In the genomic region with DNA sequence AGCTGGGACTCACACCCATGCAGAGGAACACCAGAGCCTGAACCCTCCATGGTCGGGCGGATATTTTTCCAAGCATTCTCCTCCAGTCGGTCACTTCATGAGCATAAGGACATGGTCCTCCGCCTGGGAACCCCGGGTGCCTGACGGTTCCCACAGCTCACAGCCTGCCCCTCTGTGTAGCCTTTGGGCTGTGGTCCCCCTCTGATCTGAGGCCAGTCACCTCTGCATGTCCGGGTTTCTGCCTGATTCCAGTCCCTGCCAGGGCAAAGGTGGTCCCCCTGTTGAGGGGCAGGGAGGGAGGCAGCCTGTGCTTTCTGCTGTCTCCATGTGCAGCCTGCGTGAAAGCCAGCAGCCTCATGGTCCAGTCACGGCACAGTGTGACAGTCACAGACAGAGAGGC, we compare ENCODE assay signal across 1 cellular context.
TF ChIP-seq lines count a peak whose summit lies in the region.

No MANE protein-coding gene starts in this region.

TF ChIP-seq in H1, 55 proteins besides CTCF, POLR2A, EP300 and RAD21 (continued from another document):
- TF ChIP-seq, protein P1, sequence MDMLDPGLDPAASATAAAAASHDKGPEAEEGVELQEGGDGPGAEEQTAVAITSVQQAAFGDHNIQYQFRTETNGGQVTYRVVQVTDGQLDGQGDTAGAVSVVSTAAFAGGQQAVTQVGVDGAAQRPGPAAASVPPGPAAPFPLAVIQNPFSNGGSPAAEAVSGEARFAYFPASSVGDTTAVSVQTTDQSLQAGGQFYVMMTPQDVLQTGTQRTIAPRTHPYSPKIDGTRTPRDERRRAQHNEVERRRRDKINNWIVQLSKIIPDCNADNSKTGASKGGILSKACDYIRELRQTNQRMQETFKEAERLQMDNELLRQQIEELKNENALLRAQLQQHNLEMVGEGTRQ (IDR thresholded peaks at IDR 0.05; ENCODE audit: low read length) = no peak
